In genomic region chr3:31546152-31546551, GRCh38 we compare ENCODE assay signal across 14 cellular contexts.
DNase-seq lines count a peak whose midpoint lies in the region; ATAC-seq, FAIRE-seq and TF ChIP-seq lines count a peak whose summit lies in the region.
"Had no signal": no experiment of that assay in that cellular context is flagged by ENCODE, and none has a peak within 500 bp of the region (broad histone marks: within the 10 kb centered on the region; RNA-seq: fewer than 3 reads in every experiment).

No MANE protein-coding gene starts in this region.

- peaks cover 21% of the 10 kb centered on the region for H3K4me1 Mint-ChIP-seq in memory B cell

- no peak for FAIRE-seq in RCC 7860 (lab: Jason Lieb, UNC)
- FAIRE-seq: G401.6 had no signal

- H3K36me3 Mint-ChIP-seq in memory B cell: peaks cover 3% of the 10 kb centered on the region

- H3K9me3 Mint-ChIP-seq in memory B cell: no peaks in the 10 kb centered on the region
- H3K9me3 Mint-ChIP-seq: T-helper 1 cell treated with Interleukin-12 subunit alpha and Interleukin-12 subunit beta and Interleukin-4 antibody, amounts not matched to agents 30 μg/mL and 1 μg/mL, for 36 hours had no signal

- peak overlapping the region; percentile 31 for H3K27ac Mint-ChIP-seq in memory B cell
- H3K27ac Mint-ChIP-seq: B cell; T-helper 1 cell treated with Interleukin-12 subunit alpha and Interleukin-12 subunit beta and Interleukin-4 antibody, amounts not matched to agents 30 μg/mL and 1 μg/mL, for 36 hours had no signal

- no peaks in the 10 kb centered on the region for H3K27me3 Mint-ChIP-seq in memory B cell
- H3K27me3 Mint-ChIP-seq: B cell had no signal

- ATAC-seq in memory B cell (ENCODE audit: low read depth): no peak

- no peak overlapping the region for H3K4me3 Mint-ChIP-seq in memory B cell
- H3K4me3 Mint-ChIP-seq: B cell; T-helper 1 cell treated with Interleukin-12 subunit alpha and Interleukin-12 subunit beta and Interleukin-4 antibody, amounts not matched to agents 30 μg/mL and 1 μg/mL, for 36 hours had no signal

- DNase-seq in AG08395 (ENCODE audit: low spot score): peak; percentile 17
- DNase-seq in ELR (ENCODE audit: low read depth): peak; percentile 10
- DNase-seq in choroid plexus epithelial cell (ENCODE audit: low read depth): peak; percentile 51
- DNase-seq in memory B cell (ENCODE audit: low spot score in 2 of 2): no peak
- DNase-seq in NCI-H2227 treated with DMSO at 0.1 percent for 48 hours (lab: John Stamatoyannopoulos, UW): no peak
- DNase-seq in T-helper 2 cell: no peak
- DNase-seq in RCC 7860 (ENCODE audit: low spot score): no peak
- DNase-seq in NCI-H128 (lab: John Stamatoyannopoulos, UW; ENCODE audit: unreplicated experiment): no peak
- DNase-seq: activated CD4-positive, alpha-beta T cell treated with anti-CD3 and anti-CD28 coated beads for 48 hours; NCI-H1048 had no signal

- H3K4me3 ChIP-seq in choroid plexus epithelial cell (ENCODE audit: low read depth, low read length): no peak overlapping the region
- H3K4me3 ChIP-seq: vagina had no signal

- TF ChIP-seq CTCF in choroid plexus epithelial cell (conservative IDR thresholded peaks at IDR 0.05; ENCODE audit: low read depth, low read length): no peak

Comparison
In these comparisons a context has a peak if more than half of its experiments do, and no peak if none do; other contexts are left out.
1. DNase-seq: peak in AG08395 (single experiment), ELR (single experiment) and choroid plexus epithelial cell (single experiment); none in memory B cell (0 of 2), NCI-H2227 treated with DMSO at 0.1 percent for 48 hours (single experiment), T-helper 2 cell (0 of 5), RCC 7860 (single experiment) and NCI-H128 (single experiment).